ENCODE assay signal across 9 cellular contexts in genomic region chr11:124240621-124241397, GRCh38. TPM values are rescaled to one million over a fixed set of nuclear protein-coding genes. Genes with fewer than 3 reads are reported as not detected.
"Had no signal": no experiment of that assay in that cellular context is flagged by ENCODE, and none has a peak within 500 bp of the region (broad histone marks: within the 10 kb centered on the region; RNA-seq: fewer than 3 reads in every experiment).

TSS of gene OR8G1 (plus strand) at chr11:124241095. CDS start at chr11:124249676, 8,581 bp downstream.

- H3K4me3 ChIP-seq: GM23248 had no signal

- DNase-seq: GM23248, GOT3, H9, HCEC 1CT, KBM-7 had no signal

- H3K27ac Mint-ChIP-seq: H9, IgD-negative memory B cell had no signal

- ATAC-seq: HepG2 had no signal

- H3K9me3 Mint-ChIP-seq: H9 had no signal

- H3K4me1 Mint-ChIP-seq: H9, IgD-negative memory B cell had no signal

- H3K4me3 Mint-ChIP-seq: H9, IgD-negative memory B cell had no signal

- H3K27me3 Mint-ChIP-seq: IgD-negative memory B cell had no signal

- H3K9ac ChIP-seq: GM23248 had no signal

- H3K27ac ChIP-seq: GM23248, HL-60 had no signal

- H3K36me3 Mint-ChIP-seq: IgD-negative memory B cell had no signal

RNA-seq across cellular contexts. Expression of gene OR8G1, which starts in this region (rescaled TPM):
- total RNA-seq: GM23248, H9, HepG2, HT1080 had no signal
- polyA plus RNA-seq: GM23248, HepG2, IgD-negative memory B cell had no signal
